23 cellular contexts compared by ENCODE assay signal in the genomic region with DNA sequence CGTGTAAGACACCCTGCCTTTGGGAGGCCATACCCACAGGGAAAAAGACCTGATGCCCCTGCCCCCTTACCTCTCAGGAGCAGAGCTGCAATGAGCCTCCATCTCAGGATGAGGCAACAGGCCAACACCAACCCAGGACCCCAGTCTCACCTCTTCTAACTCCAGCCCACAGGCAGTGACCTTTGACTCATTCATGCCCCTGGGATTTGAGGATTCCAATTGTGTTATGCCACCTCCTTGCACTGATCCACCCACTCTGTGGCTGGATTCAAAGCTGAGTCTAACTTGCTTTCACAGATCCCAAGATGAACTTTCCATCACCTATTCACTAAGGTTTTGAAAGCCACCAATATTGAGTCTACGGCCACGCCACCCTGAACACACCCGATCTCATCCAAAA.
DNase-seq lines count a peak whose midpoint lies in the region; ATAC-seq and TF ChIP-seq lines count a peak whose summit lies in the region.
"Had no signal": no experiment of that assay in that cellular context is flagged by ENCODE, and none has a peak within 500 bp of the region (broad histone marks: within the 10 kb centered on the region; RNA-seq: fewer than 3 reads in every experiment).

No MANE protein-coding gene starts in this region.

- CTCF ChIA-PET in PC-9 (lab: Charles Lee): no interaction called here

- H3K4me3 ChIP-seq in GM23248 (no peak overlapping the region), esophagus muscularis mucosa (no peak overlapping the region), neuronal stem cell (ENCODE audit: low read length in 2 of 2) (no peak overlapping the region), PC-9 (no peak overlapping the region)
- H3K4me3 ChIP-seq: BLaER1 had no signal

- H4K20me1 ChIP-seq in GM23248 (ENCODE audit: insufficient read depth): no peaks in the 10 kb centered on the region
- H4K20me1 ChIP-seq in PC-9 (ENCODE audit: insufficient read depth): no peaks in the 10 kb centered on the region
- H4K20me1 ChIP-seq: BLaER1 had no signal

- H3K4me2 ChIP-seq in GM23248 (ENCODE audit: unreplicated experiment) (no peak overlapping the region), neuronal stem cell (ENCODE audit: insufficient read depth, low read length, poor library complexity, severe bottlenecking) (no peak overlapping the region), PC-9 (no peak overlapping the region)
- H3K4me2 ChIP-seq: BLaER1 had no signal

- H3K27ac ChIP-seq in GM23248 (no peak overlapping the region), esophagus muscularis mucosa (replicated peaks in 1 of 4) (no peak overlapping the region), neuronal stem cell (replicated peaks; ENCODE audit: low read length) (no peak overlapping the region), PC-9 (no peak overlapping the region)
- H3K27ac ChIP-seq: BLaER1 had no signal

- no peaks in the 10 kb centered on the region; the same call in 1 of the 2 replicates for H3K27me3 ChIP-seq in GM23248 (replicated peaks; ENCODE audit: insufficient read depth)
- H3K27me3 ChIP-seq in esophagus muscularis mucosa: peaks cover 0 to 17% (median 0%) of the 10 kb centered on the region in 4 donors
- peaks cover 0 to 5% (median 0%) of the 10 kb centered on the region in 3 experiments for H3K27me3 ChIP-seq in neuronal stem cell (ENCODE audit: control insufficient read depth in 3 of 3, insufficient read depth in 3 of 3, low read depth in 1 of 3, low read length in 3 of 3)
- peaks cover 41% of the 10 kb centered on the region for H3K27me3 ChIP-seq in PC-9 (ENCODE audit: insufficient read depth, low read depth)
- H3K27me3 ChIP-seq: BLaER1 had no signal

- H3K4me1 ChIP-seq in GM23248 (ENCODE audit: insufficient read depth) (no peaks in the 10 kb centered on the region), esophagus muscularis mucosa (no peaks in the 10 kb centered on the region), neuronal stem cell (ENCODE audit: control insufficient read depth in 2 of 2, insufficient read depth in 1 of 2, low read depth in 1 of 2, low read length in 2 of 2) (peaks cover 0 to 9% of the 10 kb centered on the region in 2 donors), PC-9 (replicated peaks; ENCODE audit: insufficient read depth) (no peaks in the 10 kb centered on the region)
- H3K4me1 ChIP-seq: BE2C, BLaER1 had no signal

- H3F3A ChIP-seq in GM23248 (ENCODE audit: insufficient read depth): no peaks in the 10 kb centered on the region
- no peaks in the 10 kb centered on the region for H3F3A ChIP-seq in PC-9 (ENCODE audit: insufficient read depth, low read depth)

- DNase-seq in GM23248 (peak; percentile 7), esophagus muscularis mucosa (ENCODE audit: extremely low spot score) (peak; percentile 53), neuronal stem cell (ENCODE audit: low spot score) (no peak), NCI-H128 (lab: John Stamatoyannopoulos, UW; ENCODE audit: unreplicated experiment) (no peak), NCI-H2196 (lab: John Stamatoyannopoulos, UW; ENCODE audit: unreplicated experiment) (no peak), omental fat pad (ENCODE audit: low spot score) (no peak), PC-9 (no peak)
- DNase-seq: 8988T; ACHN; BE2C; C1 segment of cervical spinal cord; CD4-positive, alpha-beta memory T cell; CD4-positive, CD25-positive, alpha-beta regulatory T cell; CD8-positive, alpha-beta memory T cell; COR-L47; DMS 273 treated with DMSO at 0.1 percent for 48 hours; DMS153; DMS53; DMS79; DND-41; EL; GF-D8 had no signal

- TF ChIP-seq POLR2A in esophagus muscularis mucosa (IDR thresholded peaks at IDR 0.05; ENCODE audit: low read depth): no peak

- H3K9me2 ChIP-seq in GM23248 (ENCODE audit: insufficient read depth) (no peaks in the 10 kb centered on the region), PC-9 (ENCODE audit: insufficient read depth) (no peaks in the 10 kb centered on the region)

- no peak overlapping the region for H2BK12ac ChIP-seq in neuronal stem cell (ENCODE audit: low read length)

- no peak overlapping the region for H3K14ac ChIP-seq in neuronal stem cell (ENCODE audit: low read length)

- peak overlapping the region; percentile 67 for H3K23ac ChIP-seq in neuronal stem cell (ENCODE audit: low read depth, low read length, poor library complexity)

- POLR2A ChIA-PET in PC-9 (lab: Charles Lee; ENCODE audit: unreplicated experiment): no interaction called here

- no peak overlapping the region for H2BK120ac ChIP-seq in neuronal stem cell (ENCODE audit: low read depth, low read length)

- no peak for TF ChIP-seq CTCF in esophagus muscularis mucosa (IDR thresholded peaks at IDR 0.05)
- no peak for TF ChIP-seq CTCF in omental fat pad (IDR thresholded peaks at IDR 0.05)
- no peak for TF ChIP-seq CTCF in PC-9 (conservative IDR thresholded peaks at IDR 0.05)

- no peaks in the 10 kb centered on the region for H3K79me2 ChIP-seq in GM23248 (ENCODE audit: insufficient read depth)
- no peaks in the 10 kb centered on the region for H3K79me2 ChIP-seq in PC-9 (ENCODE audit: low read depth)

- 91 to 92% methylated on average over 4 of the region's 4 CpGs for WGBS in GM23248 (ENCODE audit: low coverage in 1 of 2, low lambda C conversion rate in 2 of 2, missing lambda C conversion rate in 2 of 2), 2 experiments
- WGBS in esophagus muscularis mucosa: 84% methylated on average over 4 of the region's 4 CpGs
- no CpG with 5 or more reads among the region's 4 CpGs for WGBS in neuronal stem cell (ENCODE audit: extremely low coverage in 2 of 2, insufficient read length in 2 of 2, insufficient replicate concordance in 1 of 2), 2 donors

- H2AK5ac ChIP-seq in neuronal stem cell (ENCODE audit: low read depth, low read length): no peak overlapping the region

- in situ Hi-C loops in GM23248 (cut with MboI): no loop called here

- ATAC-seq in omental fat pad (ENCODE audit: low FRiP score): no peak

- H3K36me3 ChIP-seq in GM23248 (ENCODE audit: low read depth) (no peaks in the 10 kb centered on the region), esophagus muscularis mucosa (no peaks in the 10 kb centered on the region), neuronal stem cell (replicated peaks in 1 of 2; ENCODE audit: control insufficient read depth in 2 of 2, insufficient read depth in 2 of 2, low read length in 2 of 2) (no peaks in the 10 kb centered on the region), PC-9 (ENCODE audit: low read depth) (no peaks in the 10 kb centered on the region)
- H3K36me3 ChIP-seq: BE2C, BLaER1 had no signal

- no peak overlapping the region for H3K9ac ChIP-seq in GM23248
- no peak overlapping the region for H3K9ac ChIP-seq in neuronal stem cell (ENCODE audit: low read depth, low read length, poor library complexity)
- H3K9ac ChIP-seq: BLaER1 had no signal

- H4K91ac ChIP-seq in neuronal stem cell (ENCODE audit: low read depth, low read length, poor library complexity): no peak overlapping the region

- H2AFZ ChIP-seq in GM23248: no peak overlapping the region
- no peak overlapping the region for H2AFZ ChIP-seq in neuronal stem cell (ENCODE audit: low read length)
- no peak overlapping the region for H2AFZ ChIP-seq in PC-9

- intact Hi-C loops in esophagus muscularis mucosa (cut with DNase I): no loop called here
- intact Hi-C loops in PC-9 (cut with micrococcal nuclease; ENCODE audit: unreplicated experiment): no loop called here

- no peak for TF ChIP-seq EP300 in esophagus muscularis mucosa (IDR thresholded peaks at IDR 0.05)

- H3K9me3 ChIP-seq in GM23248 (ENCODE audit: low read depth) (no peaks in the 10 kb centered on the region), esophagus muscularis mucosa (no peaks in the 10 kb centered on the region), neuronal stem cell (replicated peaks in 1 of 2; ENCODE audit: control insufficient read depth in 2 of 2, insufficient read depth in 1 of 2, low read depth in 1 of 2, low read length in 2 of 2) (peaks cover 0 to 1% of the 10 kb centered on the region in 2 donors), PC-9 (ENCODE audit: insufficient read depth, low read depth) (no peaks in the 10 kb centered on the region)
- H3K9me3 ChIP-seq: BE2C, BLaER1 had no signal

- no peak overlapping the region for H3K4ac ChIP-seq in neuronal stem cell (ENCODE audit: low read length)

- no TSS peak for BruUV-seq in PC-9 (replicated peaks; lab: Mats Ljungman, UMichigan)

- no peak overlapping the region for H3K18ac ChIP-seq in neuronal stem cell (ENCODE audit: low read length)

- H3K79me1 ChIP-seq in neuronal stem cell (ENCODE audit: low read depth, low read length): no peaks in the 10 kb centered on the region

- no peak overlapping the region for H4K8ac ChIP-seq in neuronal stem cell (ENCODE audit: low read depth, low read length)

- no peak overlapping the region for H2BK15ac ChIP-seq in neuronal stem cell (ENCODE audit: low read length)

- H2BK5ac ChIP-seq in neuronal stem cell (ENCODE audit: low read length): no peak overlapping the region

Comparison
In these comparisons a context has a peak if more than half of its experiments do, and no peak if none do; other contexts are left out.
1. DNase-seq: peak in GM23248 (single experiment) and esophagus muscularis mucosa (single experiment); none in neuronal stem cell (single experiment), NCI-H128 (single experiment), NCI-H2196 (single experiment), omental fat pad (single experiment) and PC-9 (0 of 2).